In the genomic region with DNA sequence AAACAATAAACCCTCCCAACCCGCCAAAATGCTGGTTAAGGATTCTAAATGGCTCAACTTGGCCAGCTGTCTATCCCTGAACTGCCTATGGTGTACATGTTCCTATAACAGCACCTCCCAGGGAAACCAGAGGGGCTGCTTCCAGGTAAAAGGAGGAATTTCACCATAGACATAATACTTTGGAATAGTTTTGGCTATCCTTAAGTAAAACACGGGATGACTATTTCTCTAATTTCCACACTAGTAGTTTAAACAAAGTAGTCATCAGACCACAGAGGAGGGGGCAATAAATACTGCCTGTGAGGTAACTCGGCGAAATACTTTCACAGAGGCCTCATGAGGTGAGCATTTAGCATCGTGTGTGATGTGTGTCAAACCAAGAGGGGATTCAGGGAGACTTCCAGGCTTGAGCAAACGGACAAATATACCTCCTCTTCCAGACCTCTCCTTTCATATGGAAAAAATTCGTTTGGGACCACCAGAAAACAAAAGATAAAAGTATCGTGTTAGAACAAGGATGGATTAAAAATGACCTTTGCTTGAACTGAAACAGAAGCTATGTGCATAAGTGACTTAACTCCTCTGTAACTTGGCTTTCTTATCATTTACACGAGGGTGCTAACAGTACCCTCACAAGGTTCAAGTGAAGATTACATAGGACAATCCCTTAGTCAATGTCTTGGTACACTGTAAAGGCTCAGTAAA, we compare ENCODE assay signal across 7 cellular contexts. TPM values are rescaled to one million over a fixed set of nuclear protein-coding genes. Genes with fewer than 3 reads are reported as not detected.
DNase-seq lines count a peak whose midpoint lies in the region; ATAC-seq and TF ChIP-seq lines count a peak whose summit lies in the region.

No MANE protein-coding gene starts in this region.

- no peaks in the 10 kb centered on the region for H3K27me3 ChIP-seq in right cardiac atrium (ENCODE audit: control insufficient read depth, insufficient read depth)

- 54% methylated on average over 9 of the region's 9 CpGs for WGBS in right cardiac atrium

- no peak overlapping the region for H3K27ac ChIP-seq in right cardiac atrium (ENCODE audit: low read length)

- H3K36me3 Mint-ChIP-seq in HFFc6 (ENCODE audit: low read depth), result peaks cover 19% of the 10 kb centered on the region; the same call in 1 of the 2 replicates
- H3K36me3 Mint-ChIP-seq in activated B cell treated with CpG ODN at 0.5 μM for 24 hours (ENCODE audit: low read depth), result peaks cover 15% of the 10 kb centered on the region
- peaks cover 6% of the 10 kb centered on the region for H3K36me3 Mint-ChIP-seq in stimulated activated memory B cell treated with anti-CD40 and anti-IgM and Interleukin-4, amounts not matched to agents 10 μg/mL and 1 μg/mL and 100 μg/mL, for 72 hours

- H3K27me3 Mint-ChIP-seq in HFFc6 (ENCODE audit: insufficient read depth), result no peaks in the 10 kb centered on the region; the same call in 1 of the 2 replicates
- peaks cover 6% of the 10 kb centered on the region for H3K27me3 Mint-ChIP-seq in activated B cell treated with CpG ODN at 0.5 μM for 24 hours
- H3K27me3 Mint-ChIP-seq in stimulated activated memory B cell treated with anti-CD40 and anti-IgM and Interleukin-4, amounts not matched to agents 10 μg/mL and 1 μg/mL and 100 μg/mL, for 72 hours, result no peaks in the 10 kb centered on the region

- H3K4me1 Mint-ChIP-seq in HFFc6 (ENCODE audit: low read depth), result peaks cover 19% of the 10 kb centered on the region
- peaks cover 27% of the 10 kb centered on the region for H3K4me1 Mint-ChIP-seq in activated B cell treated with CpG ODN at 0.5 μM for 24 hours
- H3K4me1 Mint-ChIP-seq in stimulated activated memory B cell treated with anti-CD40 and anti-IgM and Interleukin-4, amounts not matched to agents 10 μg/mL and 1 μg/mL and 100 μg/mL, for 72 hours, result peaks cover 24% of the 10 kb centered on the region

- no peaks in the 10 kb centered on the region for H3K4me1 ChIP-seq in right cardiac atrium (ENCODE audit: control insufficient read depth, insufficient read depth, low read length)

- no peaks in the 10 kb centered on the region for H3K9me3 ChIP-seq in right cardiac atrium (ENCODE audit: control insufficient read depth, low read length)

- POLR2A ChIA-PET in activated B cell treated with CpG ODN at 0.5 μM for 24 hours (lab: Charles Lee), result no interaction called here

- DNase-seq in HFFc6 (no peak), activated B cell treated with CpG ODN at 0.5 μM for 24 hours (no peak), right cardiac atrium (no peak), AG08395 (ENCODE audit: low spot score) (no peak)
- DNase-seq in stimulated activated CD8-positive, alpha-beta memory T cell treated with anti-CD3 and anti-CD28 coated beads, Interleukin-4, amount 100 ng/mL, for 48 hours, result no peak

- H3K27ac Mint-ChIP-seq in HFFc6, result peak overlapping the region; percentile 99
- peak overlapping the region; percentile 98 for H3K27ac Mint-ChIP-seq in activated B cell treated with CpG ODN at 0.5 μM for 24 hours
- H3K27ac Mint-ChIP-seq in stimulated activated memory B cell treated with anti-CD40 and anti-IgM and Interleukin-4, amounts not matched to agents 10 μg/mL and 1 μg/mL and 100 μg/mL, for 72 hours, result peak overlapping the region; percentile 98

- H3K4me3 Mint-ChIP-seq in HFFc6 (peak overlapping the region; percentile 93), activated B cell treated with CpG ODN at 0.5 μM for 24 hours (peak overlapping the region; percentile 98)
- H3K4me3 Mint-ChIP-seq in stimulated activated memory B cell treated with anti-CD40 and anti-IgM and Interleukin-4, amounts not matched to agents 10 μg/mL and 1 μg/mL and 100 μg/mL, for 72 hours, result peak overlapping the region; percentile 99

- intact Hi-C loops in activated B cell treated with CpG ODN at 0.5 μM for 24 hours (cut with micrococcal nuclease) (loop anchor here (5.0 kb wide), 4 partner anchors 175 to 1250 kb away; a partner anchor contains a TSS), right cardiac atrium (cut with DNase I) (no loop called here)

- TF ChIP-seq CTCF in HFFc6 (IDR thresholded peaks at IDR 0.05) (no peak), activated B cell treated with CpG ODN at 0.5 μM for 24 hours (IDR thresholded peaks at IDR 0.05) (no peak)

- H3K9me3 Mint-ChIP-seq in HFFc6, result no peaks in the 10 kb centered on the region
- H3K9me3 Mint-ChIP-seq in activated B cell treated with CpG ODN at 0.5 μM for 24 hours, result no peaks in the 10 kb centered on the region
- no peaks in the 10 kb centered on the region for H3K9me3 Mint-ChIP-seq in stimulated activated memory B cell treated with anti-CD40 and anti-IgM and Interleukin-4, amounts not matched to agents 10 μg/mL and 1 μg/mL and 100 μg/mL, for 72 hours

- H3K4me3 ChIP-seq in right cardiac atrium (ENCODE audit: low read length), result peak overlapping the region; percentile 87

- no peak for ATAC-seq in activated B cell treated with CpG ODN at 0.5 μM for 24 hours (ENCODE audit: low read depth)
- ATAC-seq in right cardiac atrium, result no peak
- no peak for ATAC-seq in stimulated activated memory B cell treated with anti-CD40 and anti-IgM and Interleukin-4, amounts not matched to agents 10 μg/mL and 1 μg/mL and 100 μg/mL, for 72 hours
- no peak for ATAC-seq in GM18511 (IDR thresholded peaks at IDR 0.05; ENCODE audit: unreplicated experiment)

- CTCF ChIA-PET in activated B cell treated with CpG ODN at 0.5 μM for 24 hours (lab: Charles Lee), result interaction anchor here (0.7 to 1.5 kb wide), 2 partner anchors 67 to 68 kb away, joined by 3 to 6 read pairs; no protein-coding TSS in a partner anchor

RNA-seq across cellular contexts. Expression of a gene that starts 1.0 kb away (rescaled TPM):
- 10 to 100 TPM; 53.3 to 66.1 (median 60.3) TPM for total RNA-seq in HFFc6 (2021; fragmentation: NEBNext Ultra II Directional; extraction: Animal tissue kit (Norgen Biotek cat#: 25700))
- total RNA-seq in activated B cell treated with CpG ODN at 0.5 μM for 24 hours (60.7 and 61.0 TPM in 2 replicates), right cardiac atrium (10 to 100 TPM; 32.0 to 34.7 (median 33.8) TPM)
- polyA plus RNA-seq in right cardiac atrium, result 13.2 TPM
